In genomic region chr4:94015956-94016355, GRCh38 we compare ENCODE assay signal across 23 cellular contexts.
"Had no signal": no experiment of that assay in that cellular context is flagged by ENCODE, and none has a peak within 500 bp of the region (broad histone marks: within the 10 kb centered on the region; RNA-seq: fewer than 3 reads in every experiment).

No MANE protein-coding gene starts in this region.

- H3K9me3 ChIP-seq: suprapubic skin, testis, thoracic aorta, thyroid gland, tibial artery, tibial nerve, transverse colon, upper lobe of left lung, upper lobe of right lung, uterus, vagina had no signal

- H3K27ac ChIP-seq: stomach, suprapubic skin, testis, thoracic aorta, thyroid gland, tibial artery, tibial nerve, transverse colon, upper lobe of left lung, upper lobe of right lung, uterus, vagina had no signal

- DNase-seq: stimulated activated CD4-positive, alpha-beta T cell treated with anti-CD3 and anti-CD28 coated beads, Interleukin-2, amount 100 ng/mL, for 48 hours; stimulated activated CD4-positive, alpha-beta T cell treated with anti-CD3 and anti-CD28 coated beads, Interleukin-4, amount 100 ng/mL, for 1 hour; stimulated activated CD4-positive, alpha-beta T cell treated with anti-CD3 and anti-CD28 coated beads, Interleukin-4, amount 100 ng/mL, for 24 hours; stimulated activated CD4-positive, alpha-beta T cell treated with anti-CD3 and anti-CD28 coated beads, Interleukin-4, amount 100 ng/mL, for 4 hours; stimulated activated CD8-positive, alpha-beta memory T cell treated with anti-CD3 and anti-CD28 coated beads, Interleukin-4, amount 100 ng/mL, for 48 hours; stimulated activated naive B cell treated with anti-CD40 and anti-IgM and Interleukin-4, amounts not matched to agents 10 μg/mL and 1 μg/mL and 100 μg/mL, for 72 hours; stimulated activated naive CD4-positive, alpha-beta T cell; stimulated activated naive CD4-positive, alpha-beta T cell treated with Interleukin-2 at 50 U/mL for 16 hours; stimulated activated naive CD8-positive, alpha-beta T cell treated with anti-CD3 and anti-CD28 coated beads, Interleukin-15, amount 100 ng/mL, for 72 hours; stimulated activated naive CD8-positive, alpha-beta T cell treated with anti-CD3 and anti-CD28 coated beads, Interleukin-15, Interleukin-2, amounts not matched to agents 100 U/mL and 50 U/mL, for 24 hours; stomach; substantia nigra; testis; thyroid gland; tibial artery; transverse colon; upper lobe of left lung; upper lobe of right lung; uterus had no signal

- H3K4me3 ChIP-seq: stomach, suprapubic skin, testis, thoracic aorta, thyroid gland, tibial artery, tibial nerve, transverse colon, upper lobe of left lung, upper lobe of right lung, uterus, vagina had no signal

- H3K36me3 ChIP-seq: stomach, suprapubic skin, thoracic aorta, thyroid gland, tibial artery, tibial nerve, transverse colon, upper lobe of left lung, upper lobe of right lung, uterus, vagina had no signal

- H3K4me1 ChIP-seq: stomach, suprapubic skin, testis, thyroid gland, tibial artery, tibial nerve, upper lobe of left lung, upper lobe of right lung, uterus, vagina had no signal

- H3K27me3 ChIP-seq: stomach, suprapubic skin, testis, thyroid gland, tibial artery, tibial nerve, transverse colon, upper lobe of left lung, upper lobe of right lung, uterus, vagina had no signal
